In the genomic region with DNA sequence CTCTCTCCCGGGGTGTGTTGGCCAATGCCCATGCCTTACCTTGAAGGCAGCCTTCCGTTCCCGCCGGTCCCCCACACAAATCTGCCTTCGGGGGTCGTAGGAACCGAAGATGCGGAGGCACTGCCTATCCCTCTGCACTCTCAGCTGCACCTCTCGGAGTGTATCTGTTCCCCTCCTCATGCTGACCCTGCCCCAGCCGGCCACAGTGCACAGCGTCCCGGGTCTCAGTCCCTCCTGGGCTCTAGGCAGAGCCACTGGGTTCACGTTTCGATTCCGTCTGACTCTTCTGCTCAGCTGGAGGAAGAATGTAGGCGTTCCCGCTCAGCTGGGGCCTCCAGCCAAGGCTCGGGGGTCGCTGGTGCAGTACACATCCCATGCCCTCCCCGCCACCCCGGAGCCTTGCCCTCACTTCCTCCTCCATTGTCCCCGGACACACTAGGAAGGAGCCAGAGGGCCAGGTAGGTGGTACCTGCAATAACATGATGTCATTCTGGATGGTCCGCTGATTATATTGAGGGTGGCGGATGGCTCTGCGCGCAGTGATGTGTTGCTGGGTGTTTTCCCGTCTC, we compare ENCODE assay signal across 33 cellular contexts. TPM values are rescaled to one million over a fixed set of nuclear protein-coding genes. Genes with fewer than 3 reads are reported as not detected.
"Had no signal": no experiment of that assay in that cellular context is flagged by ENCODE, and none has a peak within 500 bp of the region (broad histone marks: within the 10 kb centered on the region; RNA-seq: fewer than 3 reads in every experiment).

No MANE protein-coding gene starts in this region.

- DNase-seq: colonic mucosa; effector CD8-positive, alpha-beta T cell; endodermal cell; foreskin keratinocyte; heart left ventricle; kidney; mesenchymal stem cell; naive B cell; sigmoid colon; stimulated activated CD4-positive, alpha-beta T cell treated with anti-CD3 and anti-CD28 coated beads, Interleukin-4, amount 100 ng/mL, for 4 hours; stimulated activated naive B cell treated with anti-CD40 and anti-IgM and Interleukin-4, amounts not matched to agents 10 μg/mL and 1 μg/mL and 100 μg/mL, for 72 hours had no signal

- H3K27me3 Mint-ChIP-seq: dendritic cell treated with granulocyte-macrophage colony-stimulating factor and Interleukin-4, amounts not matched to agents 40 ng/mL and 50 ng/mL, for 4 days; progenitor cell of endocrine pancreas; stimulated activated naive CD8-positive, alpha-beta T cell treated with anti-CD3 and anti-CD28 coated beads, Interleukin-15, Interleukin-2, amounts not matched to agents 100 ng/mL and 50 ng/mL, for 24 hours had no signal

- H3K9me3 Mint-ChIP-seq: dendritic cell treated with granulocyte-macrophage colony-stimulating factor and Interleukin-4, amounts not matched to agents 40 ng/mL and 50 ng/mL, for 4 days; endodermal cell; natural killer cell treated with Interleukin-12 subunit alpha and Interleukin-12 subunit beta and Interleukin-15 and Interleukin-18, amount 100 ng/mL, for 72 hours; neural crest cell had no signal

- H3K4me3 ChIP-seq: colonic mucosa, gastroesophageal sphincter, heart left ventricle, hepatocyte, lung, mucosa of descending colon, right atrium auricular region, sigmoid colon, thoracic aorta, tibial nerve, upper lobe of left lung, vagina had no signal

- H3K27ac Mint-ChIP-seq: endodermal cell; mesothelial cell of epicardium; natural killer cell treated with Interleukin-12 subunit alpha and Interleukin-12 subunit beta and Interleukin-15 and Interleukin-18, amount 100 ng/mL, for 72 hours; progenitor cell of endocrine pancreas; stimulated activated naive B cell treated with anti-CD40 and anti-IgM and Interleukin-4, amounts not matched to agents 10 μg/mL and 1 μg/mL and 100 μg/mL, for 72 hours; stimulated activated naive CD8-positive, alpha-beta T cell treated with anti-CD3 and anti-CD28 coated beads, Interleukin-15, Interleukin-2, amounts not matched to agents 100 ng/mL and 50 ng/mL, for 24 hours had no signal

- H3K36me3 ChIP-seq: colonic mucosa, gastroesophageal sphincter, heart left ventricle, right atrium auricular region, sigmoid colon, thoracic aorta, tibial nerve, upper lobe of left lung, vagina had no signal

- H3K36me3 Mint-ChIP-seq: mesothelial cell of epicardium; natural killer cell treated with Interleukin-12 subunit alpha and Interleukin-12 subunit beta and Interleukin-15 and Interleukin-18, amount 100 ng/mL, for 72 hours; stimulated activated naive B cell treated with anti-CD40 and anti-IgM and Interleukin-4, amounts not matched to agents 10 μg/mL and 1 μg/mL and 100 μg/mL, for 72 hours had no signal

- H3K4me2 ChIP-seq: hepatocyte had no signal

- ATAC-seq: esophagus mucosa; foreskin keratinocyte; gastroesophageal sphincter; heart left ventricle; left lobe of liver; mucosa of descending colon; natural killer cell treated with Interleukin-12 subunit alpha and Interleukin-12 subunit beta and Interleukin-15 and Interleukin-18, amount 100 ng/mL, for 72 hours; stimulated activated naive B cell treated with anti-CD40 and anti-IgM and Interleukin-4, amounts not matched to agents 10 μg/mL and 1 μg/mL and 100 μg/mL, for 72 hours had no signal

- H3K9ac ChIP-seq: parathyroid adenoma had no signal

- H2AFZ ChIP-seq: hepatocyte, parathyroid adenoma had no signal

- H3K27me3 ChIP-seq: colonic mucosa, hepatocyte, right atrium auricular region, sigmoid colon, tibial nerve, upper lobe of left lung, vagina had no signal

- H3K4me1 Mint-ChIP-seq: endodermal cell, mesothelial cell of epicardium, naive B cell, neural crest cell had no signal

- H3K9me3 ChIP-seq: colonic mucosa, gastroesophageal sphincter, mucosa of descending colon, sigmoid colon, thoracic aorta, upper lobe of left lung, vagina had no signal

- H3K27ac ChIP-seq: colonic mucosa, epithelial cell of prostate, foreskin keratinocyte, gastroesophageal sphincter, heart left ventricle, hepatocyte, parathyroid adenoma, right atrium auricular region, sigmoid colon, thoracic aorta, tibial nerve, upper lobe of left lung, vagina had no signal

- H3K4me3 Mint-ChIP-seq: dendritic cell treated with granulocyte-macrophage colony-stimulating factor and Interleukin-4, amounts not matched to agents 40 ng/mL and 50 ng/mL, for 4 days; endodermal cell; mesothelial cell of epicardium; naive B cell; natural killer cell treated with Interleukin-12 subunit alpha and Interleukin-12 subunit beta and Interleukin-15 and Interleukin-18, amount 100 ng/mL, for 72 hours; neural crest cell; stimulated activated naive B cell treated with anti-CD40 and anti-IgM and Interleukin-4, amounts not matched to agents 10 μg/mL and 1 μg/mL and 100 μg/mL, for 72 hours; stimulated activated naive CD8-positive, alpha-beta T cell treated with anti-CD3 and anti-CD28 coated beads, Interleukin-15, Interleukin-2, amounts not matched to agents 100 ng/mL and 50 ng/mL, for 24 hours had no signal

- H3K79me2 ChIP-seq: hepatocyte, parathyroid adenoma had no signal

- FAIRE-seq: kidney had no signal

- H3K4me1 ChIP-seq: colonic mucosa, foreskin keratinocyte, gastroesophageal sphincter, parathyroid adenoma, right atrium auricular region, sigmoid colon, tibial nerve, upper lobe of left lung, vagina had no signal

RNA-seq across cellular contexts. Expression of a gene that starts 1.8 kb away (rescaled TPM):
- total RNA-seq: endodermal cell; esophagus mucosa; fibroblast of lung; foreskin keratinocyte; hepatocyte; mesothelial cell of epicardium; natural killer cell treated with Interleukin-12 subunit alpha and Interleukin-12 subunit beta and Interleukin-15 and Interleukin-18, amount 100 ng/mL, for 72 hours; neural crest cell; osteoblast; progenitor cell of endocrine pancreas; right atrium auricular region had no signal
- polyA plus RNA-seq: fibroblast of lung, foreskin keratinocyte, hepatocyte had no signal

RNA-seq across cellular contexts. Expression of a gene that starts 35.2 kb away (rescaled TPM):
- total RNA-seq: endodermal cell, esophagus mucosa, fibroblast of lung, foreskin keratinocyte, hepatocyte, mesothelial cell of epicardium, neural crest cell, osteoblast, progenitor cell of endocrine pancreas, skeletal muscle tissue, tibial nerve, vagina had no signal
- polyA plus RNA-seq: fibroblast of lung, foreskin keratinocyte, hepatocyte had no signal

RNA-seq across cellular contexts. Expression of a gene that starts 59.7 kb away (rescaled TPM):
- total RNA-seq: endodermal cell, fibroblast of lung, foreskin keratinocyte, hepatocyte, mesothelial cell of epicardium, neural crest cell, osteoblast, progenitor cell of endocrine pancreas had no signal
- polyA plus RNA-seq: fibroblast of lung, foreskin keratinocyte, hepatocyte had no signal
